20 cellular contexts compared by ENCODE assay signal in genomic region chr17:82839617-82840292, GRCh38. TPM values are rescaled to one million over a fixed set of nuclear protein-coding genes. Genes with fewer than 3 reads are reported as not detected.
DNase-seq lines count a peak whose midpoint lies in the region; FAIRE-seq and TF ChIP-seq lines count a peak whose summit lies in the region.
"Had no signal": no experiment of that assay in that cellular context is flagged by ENCODE, and none has a peak within 500 bp of the region (broad histone marks: within the 10 kb centered on the region; RNA-seq: fewer than 3 reads in every experiment).

Gene ZNF750, minus strand, starts transcription at chr17:82840022. Its CDS starts 7,568 bp downstream, at chr17:82832454.

- no peaks in the 10 kb centered on the region for H3K27me3 ChIP-seq in bronchial epithelial cell (ENCODE audit: control insufficient read depth, insufficient read depth, low read length)

- peak; percentile 10 for DNase-seq in NCI-H146 (lab: John Stamatoyannopoulos, UW)
- no peak for DNase-seq in NCI-H146 treated with DMSO at 0.1 percent for 48 hours (lab: John Stamatoyannopoulos, UW; ENCODE audit: unreplicated experiment)
- DNase-seq in bronchial epithelial cell (ENCODE audit: low read depth): peak; percentile 70
- no peak for DNase-seq in nephron progenitor cell
- no peak for DNase-seq in epidermal melanocyte (ENCODE audit: insufficient read length, low spot score)
- DNase-seq in DMS114 treated with DMSO at 0.1 percent for 48 hours (lab: John Stamatoyannopoulos, UW; ENCODE audit: unreplicated experiment): no peak
- DNase-seq in middle frontal gyrus (ENCODE audit: extremely low spot score, low spot score): no peak
- DNase-seq: activated CD8-positive, alpha-beta T cell treated with anti-CD3 and anti-CD28 coated beads, Interleukin-2, amount 10 ng/mL, durations not matched to agents 7 days and 5 days; activated naive CD4-positive, alpha-beta T cell treated with anti-CD3 and anti-CD28 coated beads for 36 hours; NCI-H1105; PC-3; stimulated activated CD4-positive, alpha-beta T cell treated with anti-CD3 and anti-CD28 coated beads, Interleukin-4, amount 100 ng/mL, for 4 hours; stimulated activated naive CD8-positive, alpha-beta T cell treated with anti-CD3 and anti-CD28 coated beads, Interleukin-15, amount 100 ng/mL, for 72 hours; T-helper 17 cell had no signal

- H3K27me3 Mint-ChIP-seq in nephron progenitor cell (ENCODE audit: low read depth, poor library complexity): peaks cover 6% of the 10 kb centered on the region
- H3K27me3 Mint-ChIP-seq: stimulated activated naive CD8-positive, alpha-beta T cell treated with anti-CD3 and anti-CD28 coated beads, Interleukin-15, amount 100 ng/mL, for 72 hours; T-helper 17 cell had no signal

- H3K27ac Mint-ChIP-seq in nephron progenitor cell: peak within 1 kb of the TSS; percentile 91
- H3K27ac Mint-ChIP-seq: activated CD8-positive, alpha-beta T cell treated with anti-CD3 and anti-CD28 coated beads, Interleukin-2, amount 10 ng/mL, durations not matched to agents 7 days and 5 days; activated naive CD4-positive, alpha-beta T cell treated with anti-CD3 and anti-CD28 coated beads for 36 hours; stimulated activated naive CD8-positive, alpha-beta T cell treated with anti-CD3 and anti-CD28 coated beads, Interleukin-15, amount 100 ng/mL, for 72 hours; T-helper 17 cell had no signal

- peaks cover 82% of the 10 kb centered on the region for H3K4me1 Mint-ChIP-seq in nephron progenitor cell

- H3K9me3 Mint-ChIP-seq in nephron progenitor cell: no peaks in the 10 kb centered on the region
- H3K9me3 Mint-ChIP-seq: activated naive CD4-positive, alpha-beta T cell treated with anti-CD3 and anti-CD28 coated beads for 36 hours; dendritic cell treated with granulocyte-macrophage colony-stimulating factor and Interleukin-4, amounts not matched to agents 40 ng/mL and 50 ng/mL, for 4 days; stimulated activated naive CD8-positive, alpha-beta T cell treated with anti-CD3 and anti-CD28 coated beads, Interleukin-15, amount 100 ng/mL, for 72 hours had no signal

- no peaks in the 10 kb centered on the region for H3K4me1 ChIP-seq in urinary bladder (ENCODE audit: insufficient read depth)

- H3K27ac ChIP-seq in urinary bladder (ENCODE audit: low read depth): peak within 1 kb of the TSS; percentile 58

- H3K4me3 ChIP-seq in bronchial epithelial cell (ENCODE audit: low read depth, low read length) (peak within 1 kb of the TSS; percentile 44), urinary bladder (ENCODE audit: low read depth, low read length) (no peak within 1 kb of the TSS)

- H3K36me3 ChIP-seq in bronchial epithelial cell (ENCODE audit: control insufficient read depth, insufficient read depth, low read length) (peaks cover 1% of the 10 kb centered on the region), urinary bladder (ENCODE audit: insufficient read depth) (no peaks in the 10 kb centered on the region)

- TF ChIP-seq CTCF in bronchial epithelial cell (IDR thresholded peaks at IDR 0.05; ENCODE audit: insufficient read depth, low read length, severe bottlenecking): no peak
- no peak for TF ChIP-seq CTCF in nephron progenitor cell (IDR thresholded peaks at IDR 0.05)

- no peak for FAIRE-seq in bronchial epithelial cell (lab: Jason Lieb, UNC)
- FAIRE-seq: A204.1, frontal cortex had no signal

- H3K36me3 Mint-ChIP-seq in nephron progenitor cell (ENCODE audit: low read depth): peaks cover 11% of the 10 kb centered on the region

- peak within 1 kb of the TSS; percentile 58 for H3K4me3 Mint-ChIP-seq in nephron progenitor cell
- H3K4me3 Mint-ChIP-seq: activated CD8-positive, alpha-beta T cell treated with anti-CD3 and anti-CD28 coated beads, Interleukin-2, amount 10 ng/mL, durations not matched to agents 7 days and 5 days; activated naive CD4-positive, alpha-beta T cell treated with anti-CD3 and anti-CD28 coated beads for 36 hours; dendritic cell treated with granulocyte-macrophage colony-stimulating factor and Interleukin-4, amounts not matched to agents 40 ng/mL and 50 ng/mL, for 4 days; stimulated activated naive CD8-positive, alpha-beta T cell treated with anti-CD3 and anti-CD28 coated beads, Interleukin-15, amount 100 ng/mL, for 72 hours; T-helper 17 cell had no signal

- 87% methylated on average over 25 of the region's 25 CpGs for WGBS in urinary bladder

RNA-seq across cellular contexts. Expression of gene ZNF750, which starts in this region (rescaled TPM):
- 3.2 and 13.8 TPM in 2 replicates for total RNA-seq in bronchial epithelial cell
- total RNA-seq in urinary bladder: 3.1 TPM
- polyA plus RNA-seq in urinary bladder: 2.7 TPM
- total RNA-seq: activated CD8-positive, alpha-beta T cell treated with anti-CD3 and anti-CD28 coated beads, Interleukin-2, amount 10 ng/mL, durations not matched to agents 7 days and 5 days; activated naive CD4-positive, alpha-beta T cell treated with anti-CD3 and anti-CD28 coated beads for 36 hours; frontal cortex; H4; osteocyte; PC-3; T-helper 17 cell had no signal

Comparison
In these comparisons a context has a peak if more than half of its experiments do, and no peak if none do; other contexts are left out.
1. DNase-seq: peak in NCI-H146 (single experiment) and bronchial epithelial cell (single experiment); none in NCI-H146 treated with DMSO at 0.1 percent for 48 hours (single experiment), nephron progenitor cell (single experiment), epidermal melanocyte (single experiment), DMS114 treated with DMSO at 0.1 percent for 48 hours (single experiment) and middle frontal gyrus (single experiment).